Comparison of ENCODE assay signal across 11 cellular contexts in the genomic region with DNA sequence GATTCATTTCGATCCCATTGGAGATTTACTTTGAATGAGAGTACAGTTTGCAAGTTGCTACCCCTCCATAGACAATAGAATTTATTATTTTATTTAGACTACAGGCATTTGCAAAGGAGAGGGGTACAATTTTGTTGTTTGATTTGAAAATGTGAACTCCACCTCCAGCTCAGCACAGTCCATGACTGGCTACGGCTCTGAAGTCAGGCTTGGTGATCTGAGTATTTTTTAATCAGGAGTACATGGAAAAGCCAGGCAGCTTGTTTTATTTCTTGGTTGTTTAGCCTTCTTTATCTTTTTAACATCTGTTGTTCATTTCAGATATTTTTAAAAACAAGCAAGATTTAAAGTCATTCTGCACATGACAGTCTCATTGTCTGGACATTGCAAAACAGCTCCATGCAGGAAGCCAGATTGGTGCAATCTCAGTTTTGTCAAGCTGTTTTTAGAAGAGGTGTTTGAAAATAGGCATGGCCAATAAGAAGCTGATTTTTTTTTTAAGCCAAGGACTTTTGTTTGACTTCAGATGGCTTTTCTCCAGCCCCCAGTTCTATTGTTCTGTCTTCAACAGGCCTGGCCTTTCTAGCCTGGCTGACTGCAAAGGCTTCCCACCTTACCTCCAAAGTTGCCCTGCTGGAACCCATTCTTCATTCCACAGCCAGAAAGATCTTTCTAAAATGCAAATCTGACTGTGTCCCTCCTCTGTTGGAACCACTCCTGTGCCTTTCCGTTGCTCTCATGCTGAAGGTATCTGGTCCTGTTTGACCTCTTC. TPM values are rescaled to one million over a fixed set of nuclear protein-coding genes. Genes with fewer than 3 reads are reported as not detected.
DNase-seq lines count a peak whose midpoint lies in the region; ATAC-seq and TF ChIP-seq lines count a peak whose summit lies in the region.
"Had no signal": no experiment of that assay in that cellular context is flagged by ENCODE, and none has a peak within 500 bp of the region (broad histone marks: within the 10 kb centered on the region; RNA-seq: fewer than 3 reads in every experiment).

No MANE protein-coding gene starts in this region.

- H2BK120ac ChIP-seq in mesenchymal stem cell (ENCODE audit: low read depth, low read length) = no peak overlapping the region

- H3K4me2 ChIP-seq in mesenchymal stem cell (ENCODE audit: low read length, poor library complexity, severe bottlenecking) = no peak overlapping the region

- no peak overlapping the region for H2BK5ac ChIP-seq in mesenchymal stem cell (ENCODE audit: low read depth, low read length, poor library complexity, severe bottlenecking)

- H3K27ac Mint-ChIP-seq in nephron = peak overlapping the region; percentile 1 to 51 (median 40)
- H3K27ac Mint-ChIP-seq: activated CD4-positive, alpha-beta T cell treated with anti-CD3 and anti-CD28 coated beads for 36 hours had no signal

- no peak overlapping the region for H2BK15ac ChIP-seq in mesenchymal stem cell (ENCODE audit: low read depth, poor library complexity, severe bottlenecking)

- intact Hi-C loops in Right ventricle myocardium superior (cut with DNase I) = loop anchor here (10.0 kb wide), 1 partner anchor 96 kb away; no protein-coding TSS in a partner anchor

- 63% methylated on average over 3 of the region's 3 CpGs for WGBS in urinary bladder
- 68% methylated on average over 2 of the region's 3 CpGs for whole genome bisulfite sequencing in mesenchymal stem cell

- H3K18ac ChIP-seq in mesenchymal stem cell (ENCODE audit: low read depth in 1 of 2, low read length in 2 of 2) = no peak overlapping the region

- H3K27me3 Mint-ChIP-seq in nephron (ENCODE audit: low read depth) = no peaks in the 10 kb centered on the region
- H3K27me3 Mint-ChIP-seq: activated CD4-positive, alpha-beta T cell treated with anti-CD3 and anti-CD28 coated beads for 36 hours had no signal

- H2AFZ ChIP-seq in mesenchymal stem cell (ENCODE audit: low read depth, low read length) = no peak overlapping the region

- H3K36me3 ChIP-seq in SK-N-MC (ENCODE audit: insufficient read depth, low read length) = peaks cover 37% of the 10 kb centered on the region; the same call in 1 of the 2 replicates
- no peaks in the 10 kb centered on the region for H3K36me3 ChIP-seq in urinary bladder (ENCODE audit: insufficient read depth)
- H3K36me3 ChIP-seq in mesenchymal stem cell (ENCODE audit: control insufficient read depth in 1 of 2, insufficient read depth in 2 of 2, low read depth in 1 of 2, low read length in 2 of 2) = no peaks in the 10 kb centered on the region

- H3K4me1 ChIP-seq in urinary bladder (ENCODE audit: insufficient read depth) (no peaks in the 10 kb centered on the region), mesenchymal stem cell (ENCODE audit: control insufficient read depth, insufficient read depth, low read depth, low read length) (peaks cover 3% of the 10 kb centered on the region)

- DNase-seq in SK-N-MC (ENCODE audit: low read depth, low spot score) = no peak
- DNase-seq in Right ventricle myocardium superior = no peak
- DNase-seq in mesenchymal stem cell = no peak
- no peak for DNase-seq in NCI-H1092 (lab: John Stamatoyannopoulos, UW)
- DNase-seq in OCI-M1 (lab: John Stamatoyannopoulos, UW) = no peak
- DNase-seq: activated CD4-positive, alpha-beta T cell treated with anti-CD3 and anti-CD28 coated beads for 36 hours; activated gamma-delta T cell; NCI-H146; NCI-H82 had no signal

- no peak overlapping the region for H3K9ac ChIP-seq in SK-N-MC (ENCODE audit: insufficient read length)
- no peak overlapping the region for H3K9ac ChIP-seq in mesenchymal stem cell (ENCODE audit: low read length)

- H4K91ac ChIP-seq in mesenchymal stem cell (ENCODE audit: low read length) = no peak overlapping the region

- H3K27ac ChIP-seq in SK-N-MC (0 out of 2 replicates have a peak overlapping the region, but pooled peaks have one; percentile 42), urinary bladder (ENCODE audit: low read depth) (peak overlapping the region; percentile 68), mesenchymal stem cell (ENCODE audit: low read length, poor library complexity, severe bottlenecking) (no peak overlapping the region)

- H3K4ac ChIP-seq in mesenchymal stem cell (ENCODE audit: low read depth in 1 of 2, low read length in 2 of 2) = no peak overlapping the region

- H4K8ac ChIP-seq in mesenchymal stem cell (ENCODE audit: low read length) = no peak overlapping the region

- peaks cover 27% of the 10 kb centered on the region for H3K36me3 Mint-ChIP-seq in nephron (ENCODE audit: low read depth)

- H2BK12ac ChIP-seq in mesenchymal stem cell (ENCODE audit: low read length in 2 of 2) = peak overlapping the region in 1 of 2 experiments; percentile 59

- no peak for TF ChIP-seq CTCF in nephron (IDR thresholded peaks at IDR 0.05; ENCODE audit: unreplicated experiment in 3 of 3)

- H3K9me3 ChIP-seq in SK-N-MC (ENCODE audit: low read depth, low read length) (no peaks in the 10 kb centered on the region), mesenchymal stem cell (ENCODE audit: control insufficient read depth, low read length) (no peaks in the 10 kb centered on the region)

- no peak overlapping the region for H3K23ac ChIP-seq in mesenchymal stem cell (ENCODE audit: low read length in 2 of 2)

- peaks cover 4% of the 10 kb centered on the region for H3K9me3 Mint-ChIP-seq in nephron

- H2AK5ac ChIP-seq in mesenchymal stem cell (ENCODE audit: low read length, severe bottlenecking) = no peak overlapping the region

- H3K79me1 ChIP-seq in mesenchymal stem cell (replicated peaks; ENCODE audit: low read length, poor library complexity, severe bottlenecking) = no peaks in the 10 kb centered on the region

- ATAC-seq in Right ventricle myocardium superior (ENCODE audit: poor library complexity) = peak; percentile 76
- ATAC-seq: activated CD4-positive, alpha-beta T cell treated with anti-CD3 and anti-CD28 coated beads for 36 hours had no signal

- H3K4me3 ChIP-seq in SK-N-MC (no peak overlapping the region), urinary bladder (ENCODE audit: low read depth, low read length) (no peak overlapping the region), mesenchymal stem cell (ENCODE audit: insufficient read depth in 1 of 2, low read depth in 1 of 2, low read length in 2 of 2) (no peak overlapping the region)

- H3K4me1 Mint-ChIP-seq in nephron = peaks cover 63% of the 10 kb centered on the region
- H3K4me1 Mint-ChIP-seq: activated CD4-positive, alpha-beta T cell treated with anti-CD3 and anti-CD28 coated beads for 36 hours had no signal

- no peak overlapping the region for H3K4me3 Mint-ChIP-seq in nephron
- H3K4me3 Mint-ChIP-seq: activated CD4-positive, alpha-beta T cell treated with anti-CD3 and anti-CD28 coated beads for 36 hours had no signal

- no peak overlapping the region for H3K14ac ChIP-seq in mesenchymal stem cell (ENCODE audit: low read length in 2 of 2)

- H3K27me3 ChIP-seq in mesenchymal stem cell (ENCODE audit: control insufficient read depth in 1 of 2, insufficient read depth in 1 of 2, low read length in 2 of 2) = no peaks in the 10 kb centered on the region

RNA-seq across cellular contexts. Expression of a gene that starts 12.2 kb away (rescaled TPM):
- 12.2 TPM for total RNA-seq in Right ventricle myocardium superior
- total RNA-seq in urinary bladder = 72.7 TPM
- polyA plus RNA-seq in urinary bladder = 25.9 TPM
- 67.1 TPM for polyA plus RNA-seq in mesenchymal stem cell (2013, experiment 1 of 2)
- 66.9 TPM for polyA plus RNA-seq in mesenchymal stem cell (2013, experiment 2 of 2)
- total RNA-seq: activated CD4-positive, alpha-beta T cell treated with anti-CD3 and anti-CD28 coated beads for 36 hours had no signal
